Comparison of ENCODE assay signal across 1 cellular context in the genomic region with DNA sequence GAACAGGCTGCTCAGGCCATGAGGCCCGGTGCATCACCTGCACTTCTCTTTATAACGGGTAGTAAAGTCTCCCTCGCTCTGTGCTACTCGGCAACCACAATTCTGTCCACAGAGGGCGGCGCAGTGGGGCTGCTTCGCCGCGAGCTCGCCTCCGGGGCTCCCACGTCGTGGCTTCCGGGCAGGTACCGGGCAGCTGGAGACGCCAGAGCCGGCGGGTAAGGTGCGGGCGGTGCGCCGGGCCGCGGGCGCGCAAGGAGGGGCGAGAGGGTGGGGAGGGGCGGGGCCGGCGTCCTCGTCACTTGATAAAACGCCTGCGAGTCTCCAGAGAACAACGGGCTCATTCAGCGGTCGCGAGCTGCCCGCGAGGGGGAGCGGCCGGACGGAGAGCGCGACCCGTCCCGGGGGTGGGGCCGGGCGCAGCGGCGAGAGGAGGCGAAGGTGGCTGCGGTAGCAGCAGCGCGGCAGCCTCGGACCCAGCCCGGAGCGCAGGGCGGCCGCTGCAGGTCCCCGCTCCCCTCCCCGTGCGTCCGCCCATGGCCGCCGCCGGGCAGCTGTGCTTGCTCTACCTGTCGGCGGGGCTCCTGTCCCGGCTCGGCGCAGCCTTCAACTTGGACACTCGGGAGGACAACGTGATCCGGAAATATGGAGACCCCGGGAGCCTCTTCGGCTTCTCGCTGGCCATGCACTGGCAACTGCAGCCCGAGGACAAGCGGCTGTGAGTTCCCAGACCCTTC.
TF ChIP-seq lines count a peak whose summit lies in the region.

Gene ITGA6, plus strand, starts transcription at position 331 of the 734 bp plus-strand sequence.

TF ChIP-seq in K562, 482 proteins besides CTCF, POLR2A, EP300 and RAD21 (continued from another document):
- peak; percentile 56 for TF ChIP-seq VEZF1 (CRISPR knock-in tag; IDR thresholded peaks at IDR 0.05)
- no peak for TF ChIP-seq TARDBP (IDR thresholded peaks at IDR 0.05)
- TF ChIP-seq, protein P1, sequence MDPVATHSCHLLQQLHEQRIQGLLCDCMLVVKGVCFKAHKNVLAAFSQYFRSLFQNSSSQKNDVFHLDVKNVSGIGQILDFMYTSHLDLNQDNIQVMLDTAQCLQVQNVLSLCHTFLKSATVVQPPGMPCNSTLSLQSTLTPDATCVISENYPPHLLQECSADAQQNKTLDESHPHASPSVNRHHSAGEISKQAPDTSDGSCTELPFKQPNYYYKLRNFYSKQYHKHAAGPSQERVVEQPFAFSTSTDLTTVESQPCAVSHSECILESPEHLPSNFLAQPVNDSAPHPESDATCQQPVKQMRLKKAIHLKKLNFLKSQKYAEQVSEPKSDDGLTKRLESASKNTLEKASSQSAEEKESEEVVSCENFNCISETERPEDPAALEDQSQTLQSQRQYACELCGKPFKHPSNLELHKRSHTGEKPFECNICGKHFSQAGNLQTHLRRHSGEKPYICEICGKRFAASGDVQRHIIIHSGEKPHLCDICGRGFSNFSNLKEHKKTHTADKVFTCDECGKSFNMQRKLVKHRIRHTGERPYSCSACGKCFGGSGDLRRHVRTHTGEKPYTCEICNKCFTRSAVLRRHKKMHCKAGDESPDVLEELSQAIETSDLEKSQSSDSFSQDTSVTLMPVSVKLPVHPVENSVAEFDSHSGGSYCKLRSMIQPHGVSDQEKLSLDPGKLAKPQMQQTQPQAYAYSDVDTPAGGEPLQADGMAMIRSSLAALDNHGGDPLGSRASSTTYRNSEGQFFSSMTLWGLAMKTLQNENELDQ (CRISPR knock-in tag; IDR thresholded peaks at IDR 0.05; ENCODE audit: borderline replicate concordance), result no peak
- TF ChIP-seq SREBF1 (IDR thresholded peaks at IDR 0.05; ENCODE audit: borderline replicate concordance, low read depth, low read length), result no peak
- peak; percentile 55 for TF ChIP-seq CXXC5 (CRISPR knock-in tag; IDR thresholded peaks at IDR 0.05)
- no peak for TF ChIP-seq SMARCE1 (IDR thresholded peaks at IDR 0.05)
- TF ChIP-seq JUN (IDR thresholded peaks at IDR 0.05; ENCODE audit: borderline replicate concordance, low read depth, low read length), result no peak
- no peak for TF ChIP-seq JUN (CRISPR knock-in tag; IDR thresholded peaks at IDR 0.05; ENCODE audit: borderline replicate concordance)
- TF ChIP-seq PCBP1 (IDR thresholded peaks at IDR 0.05; ENCODE audit: low read depth, low read length, poor library complexity, severe bottlenecking), result peak; percentile 44
- TF ChIP-seq CREM (IDR thresholded peaks at IDR 0.05; ENCODE audit: low read depth), result 0 out of 2 replicates have a peak, but pooled peaks have one; percentile 14
- TF ChIP-seq, protein P2, sequence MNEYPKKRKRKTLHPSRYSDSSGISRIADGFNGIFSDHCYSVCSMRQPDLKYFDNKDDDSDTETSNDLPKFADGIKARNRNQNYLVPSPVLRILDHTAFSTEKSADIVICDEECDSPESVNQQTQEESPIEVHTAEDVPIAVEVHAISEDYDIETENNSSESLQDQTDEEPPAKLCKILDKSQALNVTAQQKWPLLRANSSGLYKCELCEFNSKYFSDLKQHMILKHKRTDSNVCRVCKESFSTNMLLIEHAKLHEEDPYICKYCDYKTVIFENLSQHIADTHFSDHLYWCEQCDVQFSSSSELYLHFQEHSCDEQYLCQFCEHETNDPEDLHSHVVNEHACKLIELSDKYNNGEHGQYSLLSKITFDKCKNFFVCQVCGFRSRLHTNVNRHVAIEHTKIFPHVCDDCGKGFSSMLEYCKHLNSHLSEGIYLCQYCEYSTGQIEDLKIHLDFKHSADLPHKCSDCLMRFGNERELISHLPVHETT (CRISPR knock-in tag; conservative IDR thresholded peaks at IDR 0.05 in 1 of 2, IDR thresholded peaks at IDR 0.05 in 1 of 2), result no peak
- no peak for TF ChIP-seq LARP7 (IDR thresholded peaks at IDR 0.05)
- no peak for TF ChIP-seq ZNF785 (CRISPR knock-in tag; IDR thresholded peaks at IDR 0.05)
- TF ChIP-seq E2F6 (IDR thresholded peaks at IDR 0.05; ENCODE audit: borderline replicate concordance in 1 of 2, extremely low read depth in 1 of 2, insufficient read depth in 1 of 2, insufficient read length in 1 of 2, low read depth in 1 of 2, low read length in 1 of 2, poor library complexity in 1 of 2, severe bottlenecking in 1 of 2), result no peak
- TF ChIP-seq, protein P3, sequence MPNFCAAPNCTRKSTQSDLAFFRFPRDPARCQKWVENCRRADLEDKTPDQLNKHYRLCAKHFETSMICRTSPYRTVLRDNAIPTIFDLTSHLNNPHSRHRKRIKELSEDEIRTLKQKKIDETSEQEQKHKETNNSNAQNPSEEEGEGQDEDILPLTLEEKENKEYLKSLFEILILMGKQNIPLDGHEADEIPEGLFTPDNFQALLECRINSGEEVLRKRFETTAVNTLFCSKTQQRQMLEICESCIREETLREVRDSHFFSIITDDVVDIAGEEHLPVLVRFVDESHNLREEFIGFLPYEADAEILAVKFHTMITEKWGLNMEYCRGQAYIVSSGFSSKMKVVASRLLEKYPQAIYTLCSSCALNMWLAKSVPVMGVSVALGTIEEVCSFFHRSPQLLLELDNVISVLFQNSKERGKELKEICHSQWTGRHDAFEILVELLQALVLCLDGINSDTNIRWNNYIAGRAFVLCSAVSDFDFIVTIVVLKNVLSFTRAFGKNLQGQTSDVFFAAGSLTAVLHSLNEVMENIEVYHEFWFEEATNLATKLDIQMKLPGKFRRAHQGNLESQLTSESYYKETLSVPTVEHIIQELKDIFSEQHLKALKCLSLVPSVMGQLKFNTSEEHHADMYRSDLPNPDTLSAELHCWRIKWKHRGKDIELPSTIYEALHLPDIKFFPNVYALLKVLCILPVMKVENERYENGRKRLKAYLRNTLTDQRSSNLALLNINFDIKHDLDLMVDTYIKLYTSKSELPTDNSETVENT (CRISPR knock-in tag; IDR thresholded peaks at IDR 0.05), result no peak
- TF ChIP-seq HDGF (IDR thresholded peaks at IDR 0.05), result no peak
- TF ChIP-seq NRF1 (conservative IDR thresholded peaks at IDR 0.05 in 1 of 2, IDR thresholded peaks at IDR 0.05 in 1 of 2), result peak; percentile 32 to 39; a peak in 3 of 4 replicates
- TF ChIP-seq PHF21A (IDR thresholded peaks at IDR 0.05; ENCODE audit: borderline replicate concordance, low read depth), result no peak
- TF ChIP-seq MAZ (CRISPR knock-in tag; conservative IDR thresholded peaks at IDR 0.05 in 1 of 2, IDR thresholded peaks at IDR 0.05 in 1 of 2), result peak; percentile 26 to 55; a peak in 1 of 4 replicates
- peak in 1 of 3 experiments; percentile 25 for TF ChIP-seq YY1 (IDR thresholded peaks at IDR 0.05; ENCODE audit: borderline replicate concordance in 1 of 3, control insufficient read depth in 1 of 3, extremely low read depth in 1 of 3, insufficient read depth in 3 of 3, insufficient read length in 1 of 3, insufficient replicate concordance in 2 of 3, low read depth in 1 of 3, low read length in 2 of 3)
- no peak for TF ChIP-seq ZFP1 (CRISPR knock-in tag; IDR thresholded peaks at IDR 0.05)
